11 cellular contexts compared by ENCODE assay signal in the genomic region with DNA sequence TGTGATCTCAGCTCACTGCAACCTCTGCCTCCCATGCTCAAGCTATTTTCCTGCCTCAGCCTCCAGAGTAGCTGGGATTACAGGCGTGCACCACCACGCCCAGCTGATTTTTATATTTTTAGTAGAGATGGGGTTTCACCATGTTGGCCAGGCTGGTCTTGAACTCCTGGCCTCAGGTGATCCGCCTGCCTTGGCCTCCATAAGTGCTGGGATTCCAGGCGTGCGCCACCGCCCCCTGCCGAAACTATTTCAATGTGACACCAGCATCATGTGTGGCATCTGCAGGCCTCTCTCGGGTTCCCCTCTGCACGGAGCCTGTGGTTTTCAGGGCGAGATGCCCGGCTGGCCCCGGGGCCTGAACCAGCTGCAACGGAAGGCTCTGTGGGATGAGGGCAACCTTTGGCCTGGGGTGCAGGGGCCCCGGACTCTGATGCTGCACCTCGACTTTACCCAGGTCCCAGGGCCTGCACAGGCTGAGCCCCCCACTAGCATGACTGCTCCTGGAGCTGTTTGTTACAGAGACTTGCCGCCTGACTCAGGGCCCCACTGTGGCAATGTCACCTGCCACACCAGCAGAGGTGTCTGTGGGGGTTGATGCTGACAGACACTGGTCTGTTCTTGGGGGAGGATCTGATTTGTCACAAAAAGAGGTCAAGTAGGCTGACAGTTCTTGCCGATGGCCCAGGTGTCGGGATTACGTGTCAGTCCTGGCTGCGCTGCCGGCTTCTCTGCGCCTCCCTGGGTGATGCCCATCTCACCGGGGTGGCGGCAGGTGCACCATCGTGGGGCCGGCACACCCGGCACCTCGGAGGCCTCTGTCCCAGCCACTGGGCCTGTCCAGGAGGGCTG. TPM values are rescaled to one million over a fixed set of nuclear protein-coding genes. Genes with fewer than 3 reads are reported as not detected.
DNase-seq lines count a peak whose midpoint lies in the region; ATAC-seq and TF ChIP-seq lines count a peak whose summit lies in the region.
"Had no signal": no experiment of that assay in that cellular context is flagged by ENCODE, and none has a peak within 500 bp of the region (broad histone marks: within the 10 kb centered on the region; RNA-seq: fewer than 3 reads in every experiment).

No MANE protein-coding gene starts in this region.

- DNase-seq in RWPE1 (ENCODE audit: low spot score) (no peak), endodermal cell (peak; percentile 79), NCI-H1436 treated with DMSO at 0.1 percent for 48 hours (lab: John Stamatoyannopoulos, UW) (no peak), chondrocyte (ENCODE audit: low spot score) (no peak), midbrain (lab: John Stamatoyannopoulos, UW) (no peak)

- H3K4me1 Mint-ChIP-seq in endodermal cell (peaks cover 11% of the 10 kb centered on the region), chondrocyte (ENCODE audit: low read depth) (peaks cover 2% of the 10 kb centered on the region)

- H3K4me3 Mint-ChIP-seq in endodermal cell: no peak overlapping the region
- H3K4me3 Mint-ChIP-seq in chondrocyte (ENCODE audit: unreplicated experiment): no peak overlapping the region
- H3K4me3 Mint-ChIP-seq: T-helper 1 cell treated with Interleukin-12 subunit alpha and Interleukin-12 subunit beta and Interleukin-4 antibody, amounts not matched to agents 30 μg/mL and 1 μg/mL, for 36 hours had no signal

- POLR2A ChIA-PET in RWPE1 (lab: Yijun Ruan, JAX; ENCODE audit: low non-redundant PET): no interaction called here

- ATAC-seq in GM18861 (IDR thresholded peaks at IDR 0.05; ENCODE audit: unreplicated experiment): no peak

- H3K9me3 ChIP-seq in endodermal cell (ENCODE audit: control insufficient read depth, low read length): no peaks in the 10 kb centered on the region
- H3K9me3 ChIP-seq: heart right ventricle had no signal

- no peaks in the 10 kb centered on the region for H3K36me3 ChIP-seq in endodermal cell (ENCODE audit: control insufficient read depth, insufficient read depth, low read length)
- H3K36me3 ChIP-seq: heart right ventricle had no signal

- H3K27ac ChIP-seq in 22Rv1: no peak overlapping the region
- H3K27ac ChIP-seq in RWPE1: no peak overlapping the region
- H3K27ac ChIP-seq in endodermal cell (ENCODE audit: low read depth, low read length): no peak overlapping the region
- H3K27ac ChIP-seq: heart right ventricle had no signal

- no peak overlapping the region for H3K9ac ChIP-seq in endodermal cell (ENCODE audit: extremely low read depth, low read length, poor library complexity, severe bottlenecking)

- H3K9me3 Mint-ChIP-seq in endodermal cell (no peaks in the 10 kb centered on the region), chondrocyte (ENCODE audit: low read depth) (no peaks in the 10 kb centered on the region)
- H3K9me3 Mint-ChIP-seq: T-helper 1 cell treated with Interleukin-12 subunit alpha and Interleukin-12 subunit beta and Interleukin-4 antibody, amounts not matched to agents 30 μg/mL and 1 μg/mL, for 36 hours had no signal

- 93 to 96% methylated on average over 26 to 28 of the region's 28 CpGs for WGBS in endodermal cell (ENCODE audit: insufficient coverage in 1 of 2, insufficient read length in 1 of 2), 2 experiments

- no peaks in the 10 kb centered on the region for H3K27me3 ChIP-seq in endodermal cell (ENCODE audit: control insufficient read depth, insufficient read depth, low read length, poor library complexity, severe bottlenecking)

- CTCF ChIA-PET in RWPE1 (lab: Yijun Ruan, JAX): interaction anchor here (0.6 to 0.7 kb wide), 3 partner anchors 53 to 169 kb away, joined by 3 to 4 read pairs (median 3); a partner anchor contains a TSS

- H3K27ac Mint-ChIP-seq in endodermal cell: no peak overlapping the region
- no peak overlapping the region for H3K27ac Mint-ChIP-seq in chondrocyte (ENCODE audit: unreplicated experiment)
- H3K27ac Mint-ChIP-seq: T-helper 1 cell treated with Interleukin-12 subunit alpha and Interleukin-12 subunit beta and Interleukin-4 antibody, amounts not matched to agents 30 μg/mL and 1 μg/mL, for 36 hours had no signal

- no peak overlapping the region for H3K4me3 ChIP-seq in endodermal cell (ENCODE audit: low read length)
- H3K4me3 ChIP-seq: heart right ventricle had no signal

- TF ChIP-seq CTCF in 22Rv1 (IDR thresholded peaks at IDR 0.05): peak; percentile 44
- 0 out of 2 replicates have a peak, but pooled peaks have one; percentile 28 for TF ChIP-seq CTCF in GM12874 (IDR thresholded peaks at IDR 0.05; ENCODE audit: insufficient read depth, low read depth, low read length)
- 0 out of 2 replicates have a peak, but pooled peaks have one; percentile 8 for TF ChIP-seq CTCF in RWPE1 (conservative IDR thresholded peaks at IDR 0.05; ENCODE audit: low read depth)
- peak; percentile 27 for TF ChIP-seq CTCF in endodermal cell (conservative IDR thresholded peaks at IDR 0.05)
- no peak for TF ChIP-seq CTCF in chondrocyte (IDR thresholded peaks at IDR 0.05)

- H3K36me3 Mint-ChIP-seq in endodermal cell (ENCODE audit: low read depth) (no peaks in the 10 kb centered on the region), chondrocyte (ENCODE audit: low read depth) (no peaks in the 10 kb centered on the region)

- H3K27me3 Mint-ChIP-seq in endodermal cell (ENCODE audit: insufficient read depth) (peaks cover 5% of the 10 kb centered on the region), chondrocyte (ENCODE audit: low read depth) (peaks cover 22% of the 10 kb centered on the region)

- H3K4me1 ChIP-seq in endodermal cell (ENCODE audit: control insufficient read depth, insufficient read depth, low read length): no peaks in the 10 kb centered on the region

RNA-seq across cellular contexts. Expression of a gene that starts 8.6 kb away (rescaled TPM):
- total RNA-seq in endodermal cell (under 1 TPM; 0.46 to 0.48 TPM), chondrocyte (not detected in 3 replicates)
- polyA plus RNA-seq in endodermal cell (2013, experiment 1 of 2): 0.32 TPM
- polyA plus RNA-seq in endodermal cell (2013, experiment 2 of 2): 0.12 TPM
- total RNA-seq: bronchial epithelial cell, heart right ventricle had no signal
- polyA plus RNA-seq: heart right ventricle had no signal

RNA-seq across cellular contexts. Expression of a gene that starts 16.8 kb away (rescaled TPM):
- total RNA-seq in endodermal cell (not detected), chondrocyte (1.3 to 2.5 TPM (median 2.1 TPM) in 3 replicates)
- polyA plus RNA-seq in endodermal cell (2013, experiment 1 of 2): 0.50 TPM
- 0.12 TPM for polyA plus RNA-seq in endodermal cell (2013, experiment 2 of 2)

RNA-seq across cellular contexts. Expression of a gene that starts 21.2 kb away (rescaled TPM):
- total RNA-seq in endodermal cell (under 1 TPM in 1 of 2 donors, not detected in 1; 0.40 TPM), chondrocyte (not detected in 3 replicates)
- polyA plus RNA-seq in endodermal cell (2013, experiment 1 of 2): 0.53 TPM
- polyA plus RNA-seq in endodermal cell (2013, experiment 2 of 2): 0.54 TPM
- total RNA-seq: bronchial epithelial cell had no signal

RNA-seq across cellular contexts. Expression of a gene that starts 33.0 kb away (rescaled TPM):
- under 1 TPM; 0.55 to 0.80 TPM for total RNA-seq in endodermal cell
- 0.75 TPM for polyA plus RNA-seq in endodermal cell (2013, experiment 1 of 2)
- 0.58 TPM for polyA plus RNA-seq in endodermal cell (2013, experiment 2 of 2)
- not detected in 3 replicates for total RNA-seq in chondrocyte
- total RNA-seq: bronchial epithelial cell had no signal
